In genomic region chr1:156549390-156549789, GRCh38 we compare ENCODE assay signal across 20 cellular contexts. TPM values are rescaled to one million over a fixed set of nuclear protein-coding genes. Genes with fewer than 3 reads are reported as not detected.
A peak's percentile ranks its signal among the peaks of the same experiment; 100 is the strongest.
DNase-seq lines count a peak whose midpoint lies in the region; ATAC-seq, FAIRE-seq and TF ChIP-seq lines count a peak whose summit lies in the region.
"Had no signal": no experiment of that assay in that cellular context is flagged by ENCODE, and none has a peak within 500 bp of the region (broad histone marks: within the 10 kb centered on the region; RNA-seq: fewer than 3 reads in every experiment).

No MANE protein-coding gene starts in this region.

- no peak for TF ChIP-seq POLR2A in thyroid gland (IDR thresholded peaks at IDR 0.05)

- H3K27me3 ChIP-seq in bronchial epithelial cell (ENCODE audit: control insufficient read depth, insufficient read depth, low read length) (no peaks in the 10 kb centered on the region), thyroid gland (no peaks in the 10 kb centered on the region)
- H3K27me3 ChIP-seq: SJSA1 had no signal

- H3K4me3 ChIP-seq in bronchial epithelial cell (ENCODE audit: low read depth, low read length) = no peak overlapping the region
- no peak overlapping the region for H3K4me3 ChIP-seq in thyroid gland (replicated peaks in 1 of 3)
- H3K4me3 ChIP-seq: SJSA1 had no signal

- TF ChIP-seq CTCF in bronchial epithelial cell (IDR thresholded peaks at IDR 0.05; ENCODE audit: insufficient read depth, low read length, severe bottlenecking) = no peak
- peak in 2 of 6 experiments; percentile 9 to 18 for TF ChIP-seq CTCF in thyroid gland (IDR thresholded peaks at IDR 0.05)

- WGBS in thyroid gland, 2 donors = 55 to 72% methylated on average over 2 of the region's 2 CpGs

- peak; percentile 23 for ATAC-seq in Right ventricle myocardium superior (ENCODE audit: poor library complexity)
- ATAC-seq in left cardiac atrium = no peak
- ATAC-seq in HG02884 (IDR thresholded peaks at IDR 0.05; ENCODE audit: unreplicated experiment) = no peak
- no peak for ATAC-seq in GM19397 (IDR thresholded peaks at IDR 0.05; ENCODE audit: unreplicated experiment)

- no peaks in the 10 kb centered on the region for H3K4me1 ChIP-seq in thyroid gland

- FAIRE-seq in bronchial epithelial cell (lab: Jason Lieb, UNC) = no peak
- FAIRE-seq: HTR-8/SVneo, RCC 7860 had no signal

- H3K27ac ChIP-seq in thyroid gland = no peak overlapping the region
- H3K27ac ChIP-seq: 22Rv1, SJSA1 had no signal

- intact Hi-C loops in Right ventricle myocardium superior (cut with DNase I) (no loop called here), left cardiac atrium (cut with DNase I) (no loop called here), thyroid gland (cut with DNase I) (no loop called here)

- H3K9me3 ChIP-seq in thyroid gland = no peaks in the 10 kb centered on the region
- H3K9me3 ChIP-seq: SJSA1 had no signal

- peaks cover 4% of the 10 kb centered on the region for H3K36me3 ChIP-seq in bronchial epithelial cell (ENCODE audit: control insufficient read depth, insufficient read depth, low read length)
- no peaks in the 10 kb centered on the region for H3K36me3 ChIP-seq in thyroid gland

- DNase-seq in Right ventricle myocardium superior (no peak), left cardiac atrium (no peak), bronchial epithelial cell (ENCODE audit: low read depth) (peak; percentile 14), left kidney (ENCODE audit: low read depth, low spot score) (peak; percentile 25), thyroid gland (peak; percentile 13 to 27), NCI-H2171 treated with DMSO at 0.1 percent for 48 hours (lab: John Stamatoyannopoulos, UW) (no peak)
- DNase-seq: EL, HCEC 1CT, KG1, NCI-H1105 treated with DMSO at 0.1 percent for 48 hours, NCI-H2029 treated with DMSO at 0.1 percent for 48 hours, NCI-H446, NCI-H526, OCI-M1 had no signal

RNA-seq across cellular contexts. Expression of gene IQGAP3, which starts 23.0 kb away (rescaled TPM):
- total RNA-seq in Right ventricle myocardium superior (0.56 TPM), left cardiac atrium (under 1 TPM; 0.26 to 0.94 TPM), bronchial epithelial cell (0.53 and 1.7 TPM in 2 replicates), thyroid gland (1 to 10 TPM in 1 of 4 donors, under 1 TPM in 3; 0.15 to 1.4 (median 0.50) TPM)

RNA-seq across cellular contexts. Expression of gene TTC24, which starts 30.1 kb away (rescaled TPM):
- total RNA-seq in Right ventricle myocardium superior = not detected
- total RNA-seq in left cardiac atrium = not detected
- total RNA-seq in bronchial epithelial cell = not detected in 2 replicates
- under 1 TPM in 2 of 4 donors, not detected in 2; 0.27 to 0.67 TPM for total RNA-seq in thyroid gland
- total RNA-seq: SJSA1 had no signal

RNA-seq across cellular contexts. Expression of gene NAXE, which starts 42.2 kb away (rescaled TPM):
- 115 TPM for total RNA-seq in Right ventricle myocardium superior
- 10 to 100 TPM; 91.6 to 95.0 TPM for total RNA-seq in left cardiac atrium
- 142 and 154 TPM in 2 replicates for total RNA-seq in bronchial epithelial cell
- total RNA-seq in thyroid gland = 100 to 1,000 TPM in 3 of 4 donors, 10 to 100 TPM in 1; 69.1 to 176 (median 117) TPM

RNA-seq across cellular contexts. Expression of gene MEF2D, which starts 48.8 kb away (rescaled TPM):
- 96.6 TPM for total RNA-seq in Right ventricle myocardium superior
- total RNA-seq in left cardiac atrium = 10 to 100 TPM; 69.0 to 81.7 TPM
- 1.3 and 4.9 TPM in 2 replicates for total RNA-seq in bronchial epithelial cell
- total RNA-seq in thyroid gland = 10 to 100 TPM; 26.4 to 80.6 (median 32.0) TPM

RNA-seq across cellular contexts. Expression of gene GPATCH4, which starts 51.9 kb away (rescaled TPM):
- total RNA-seq in Right ventricle myocardium superior = 15.9 TPM
- 10 to 100 TPM; 14.6 to 27.0 TPM for total RNA-seq in left cardiac atrium
- total RNA-seq in bronchial epithelial cell = 15.9 and 29.2 TPM in 2 replicates
- 10 to 100 TPM; 14.1 to 49.2 (median 24.5) TPM for total RNA-seq in thyroid gland

Comparison
In these comparisons a context has a peak if more than half of its experiments do, and no peak if none do; other contexts are left out.
1. DNase-seq: peak in bronchial epithelial cell (single experiment), left kidney (single experiment) and thyroid gland (2 of 2); none in Right ventricle myocardium superior (single experiment), left cardiac atrium (single experiment) and NCI-H2171 treated with DMSO at 0.1 percent for 48 hours (single experiment).